ENCODE assay signal across 7 cellular contexts in the genomic region with DNA sequence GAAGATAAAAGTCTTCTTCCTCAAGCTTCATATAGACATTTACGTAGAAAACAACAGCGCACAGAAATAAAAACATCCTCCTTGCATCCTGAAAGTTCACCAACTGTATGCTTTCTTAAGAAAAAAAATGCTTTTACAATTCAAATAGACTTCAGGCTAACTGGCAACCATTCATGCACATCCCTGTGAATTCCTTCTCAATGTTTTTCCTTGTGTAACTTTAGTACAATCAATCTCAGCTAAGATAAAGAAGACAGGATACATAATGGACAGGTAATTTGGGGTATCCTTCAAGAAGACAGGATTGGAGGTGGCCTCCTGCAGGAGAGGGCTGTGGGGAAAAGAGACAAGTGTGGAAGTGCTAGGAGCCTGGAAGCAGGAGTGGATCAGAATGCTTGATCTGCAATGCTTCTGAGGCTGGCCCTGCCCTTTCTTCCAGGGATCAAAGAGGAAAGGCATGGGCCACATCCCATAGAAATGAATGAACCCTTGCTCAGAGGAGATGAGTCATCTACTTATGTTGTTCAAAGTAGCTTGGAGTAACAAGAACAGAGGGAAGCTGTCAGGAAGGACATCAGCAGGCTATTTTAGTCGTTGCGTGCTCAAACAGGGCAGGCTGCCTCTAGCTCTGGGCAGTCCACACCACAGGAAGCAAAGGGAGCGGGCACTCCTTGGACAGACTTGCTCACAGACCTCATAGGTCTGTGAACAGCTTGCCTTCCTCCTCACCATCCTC.
DNase-seq lines count a peak whose midpoint lies in the region; ATAC-seq and TF ChIP-seq lines count a peak whose summit lies in the region.

No MANE protein-coding gene starts in this region.

- peaks cover 29% of the 10 kb centered on the region for H3K9me3 ChIP-seq in HUES6 (ENCODE audit: control insufficient read depth, insufficient read depth, low read depth, low read length)

- peak overlapping the region; percentile 29 for H3K27ac Mint-ChIP-seq in type B pancreatic cell

- TF ChIP-seq CTCF in kidney epithelial cell (IDR thresholded peaks at IDR 0.05; ENCODE audit: insufficient read depth, low read length, poor library complexity, severe bottlenecking) (no peak), type B pancreatic cell (conservative IDR thresholded peaks at IDR 0.05) (no peak)

- no peak for ATAC-seq in GM19463 (IDR thresholded peaks at IDR 0.05; ENCODE audit: unreplicated experiment)

- no peaks in the 10 kb centered on the region for H3K27me3 Mint-ChIP-seq in type B pancreatic cell

- peaks cover 24% of the 10 kb centered on the region for H3K36me3 Mint-ChIP-seq in type B pancreatic cell

- H3K4me3 ChIP-seq in HUES6 (ENCODE audit: low read depth, low read length) (no peak overlapping the region), kidney epithelial cell (ENCODE audit: low read depth, low read length) (no peak overlapping the region)

- H3K9ac ChIP-seq in HUES6 (ENCODE audit: low read length): peak overlapping the region; percentile 4

- H3K36me3 ChIP-seq in HUES6 (ENCODE audit: control insufficient read depth, insufficient read depth, low read length): peaks cover 4% of the 10 kb centered on the region; the same call in 1 of the 2 replicates
- H3K36me3 ChIP-seq in kidney epithelial cell (ENCODE audit: control insufficient read depth, insufficient read depth, low read length): no peaks in the 10 kb centered on the region

- H3K4me1 Mint-ChIP-seq in type B pancreatic cell (ENCODE audit: unreplicated experiment): peaks cover 30% of the 10 kb centered on the region

- DNase-seq in astrocyte of the hippocampus (ENCODE audit: low read depth, low spot score): peak; percentile 90
- DNase-seq in kidney epithelial cell (ENCODE audit: low read depth): peak; percentile 90
- no peak for DNase-seq in type B pancreatic cell (ENCODE audit: extremely low spot score, unreplicated experiment)
- no peak for DNase-seq in activated T-cell treated with anti-CD3 and anti-CD28 coated beads, Interleukin-2, amount 50 U/mL, for 48 hours
- no peak for DNase-seq in NCI-H69 (lab: John Stamatoyannopoulos, UW)

- H3K27me3 ChIP-seq in HUES6 (ENCODE audit: control insufficient read depth, insufficient read depth, low read length): no peaks in the 10 kb centered on the region
- H3K27me3 ChIP-seq in kidney epithelial cell (ENCODE audit: control insufficient read depth, insufficient read depth, low read length): no peaks in the 10 kb centered on the region

- H3K9me3 Mint-ChIP-seq in type B pancreatic cell: peaks cover 31% of the 10 kb centered on the region

- peak overlapping the region; percentile 4; the same call in 1 of the 2 replicates for H3K27ac ChIP-seq in HUES6 (ENCODE audit: low read depth, low read length)

- H3K4me1 ChIP-seq in HUES6 (ENCODE audit: control insufficient read depth, insufficient read depth, low read length): peaks cover 24% of the 10 kb centered on the region

- no peak overlapping the region for H3K4me3 Mint-ChIP-seq in type B pancreatic cell

Comparison
In these comparisons a context has a peak if more than half of its experiments do, and no peak if none do; other contexts are left out.
1. DNase-seq: peak in astrocyte of the hippocampus (single experiment) and kidney epithelial cell (single experiment); none in type B pancreatic cell (single experiment), activated T-cell treated with anti-CD3 and anti-CD28 coated beads, Interleukin-2, amount 50 U/mL, for 48 hours (0 of 2) and NCI-H69 (single experiment).